8 cellular contexts compared by ENCODE assay signal in genomic region chr1:89310505-89310904, GRCh38. TPM values are rescaled to one million over a fixed set of nuclear protein-coding genes. Genes with fewer than 3 reads are reported as not detected.
DNase-seq lines count a peak whose midpoint lies in the region; ATAC-seq and TF ChIP-seq lines count a peak whose summit lies in the region.

No MANE protein-coding gene starts in this region.

- H3K9me3 ChIP-seq in adrenal gland (replicated peaks in 1 of 3) (no peaks in the 10 kb centered on the region), muscle layer of duodenum (ENCODE audit: control insufficient read depth in 1 of 2, low read length in 2 of 2) (no peaks in the 10 kb centered on the region)

- H3K4me1 ChIP-seq in adrenal gland (replicated peaks in 1 of 2), result peaks cover 9 to 24% of the 10 kb centered on the region in 2 donors
- peaks cover 16 to 18% of the 10 kb centered on the region in 2 donors for H3K4me1 ChIP-seq in muscle layer of duodenum (ENCODE audit: control insufficient read depth in 1 of 2, insufficient read depth in 2 of 2, low read length in 2 of 2)

- 31 to 39% (median 35%) methylated on average over 1 of the region's 1 CpG for WGBS in adrenal gland, 4 donors

- no peak for TF ChIP-seq CTCF in adrenal gland (IDR thresholded peaks at IDR 0.05)
- TF ChIP-seq CTCF in dorsolateral prefrontal cortex (IDR thresholded peaks at IDR 0.05 in 54 of 56, conservative IDR thresholded peaks at IDR 0.05 in 2 of 56; ENCODE audit: low read depth in 1 of 56, partially characterized antibody in 56 of 56), result no peak
- TF ChIP-seq CTCF in nephron progenitor cell (IDR thresholded peaks at IDR 0.05), result no peak

- H3K27me3 ChIP-seq in adrenal gland (no peaks in the 10 kb centered on the region), muscle layer of duodenum (ENCODE audit: low read depth, low read length) (no peaks in the 10 kb centered on the region), dorsolateral prefrontal cortex (no peaks in the 10 kb centered on the region)

- peak overlapping the region; percentile 35 to 63 (median 56) for H3K27ac ChIP-seq in adrenal gland
- H3K27ac ChIP-seq in muscle layer of duodenum (ENCODE audit: low read length), result peak overlapping the region; percentile 78
- H3K27ac ChIP-seq in dorsolateral prefrontal cortex, result peak overlapping the region in 9 of 59 donors; percentile 19 to 57 (median 35)

- H3K27ac Mint-ChIP-seq in nephron progenitor cell, result no peak overlapping the region

- H3K4me3 ChIP-seq in adrenal gland (peak overlapping the region in 1 of 4 donors; percentile 44), muscle layer of duodenum (ENCODE audit: low read depth in 1 of 2, low read length in 2 of 2) (peak overlapping the region; percentile 10 to 11), dorsolateral prefrontal cortex (peak overlapping the region in 2 of 59 donors; percentile 3 to 8)

- intact Hi-C loops in adrenal gland (cut with DNase I), result no loop called here
- intact Hi-C loops in dorsolateral prefrontal cortex (cut with DNase I), result no loop called here

- no peaks in the 10 kb centered on the region for H3K36me3 ChIP-seq in adrenal gland (replicated peaks in 1 of 2)
- no peaks in the 10 kb centered on the region for H3K36me3 ChIP-seq in muscle layer of duodenum (ENCODE audit: control insufficient read depth in 1 of 2, insufficient read depth in 2 of 2, low read length in 2 of 2)

- peak; percentile 3 for DNase-seq in A172 (ENCODE audit: low spot score)
- DNase-seq in adrenal gland, result no peak
- DNase-seq in dorsolateral prefrontal cortex, result no peak
- DNase-seq in NCI-H2227 (lab: John Stamatoyannopoulos, UW; ENCODE audit: unreplicated experiment), result no peak
- no peak for DNase-seq in nephron progenitor cell

- H3K27me3 Mint-ChIP-seq in nephron progenitor cell (ENCODE audit: low read depth, poor library complexity), result peaks cover 7% of the 10 kb centered on the region

- TF ChIP-seq POLR2A in adrenal gland (IDR thresholded peaks at IDR 0.05), result no peak

- ATAC-seq in GM18870 (IDR thresholded peaks at IDR 0.05; ENCODE audit: unreplicated experiment) (peak; percentile 81), HG03159 (IDR thresholded peaks at IDR 0.05; ENCODE audit: unreplicated experiment) (peak; percentile 76)

- H3K4me1 Mint-ChIP-seq in nephron progenitor cell, result peaks cover 16% of the 10 kb centered on the region

- peaks cover 3% of the 10 kb centered on the region for H3K9me3 Mint-ChIP-seq in nephron progenitor cell

- no peak overlapping the region for H3K4me3 Mint-ChIP-seq in nephron progenitor cell

- no peaks in the 10 kb centered on the region for H3K36me3 Mint-ChIP-seq in nephron progenitor cell (ENCODE audit: low read depth)

RNA-seq across cellular contexts. Expression of gene GBP5, which starts 37.8 kb away (rescaled TPM):
- total RNA-seq in A172 (2014; rRNA removed; shearing (Covaris generic)), result 0.07 TPM in 1 of 2 replicates, not detected in the other
- 10 to 100 TPM in 1 of 8 donors, 1 to 10 TPM in 5, under 1 TPM in 2; 0.18 to 31.0 (median 3.1) TPM for total RNA-seq in adrenal gland
- 1 to 10 TPM; 1.2 to 2.4 (median 2.4) TPM for polyA plus RNA-seq in adrenal gland
- total RNA-seq in dorsolateral prefrontal cortex, result 1 to 10 TPM in 46 of 120 experiments, under 1 TPM in 72, not detected in 2; 0.16 to 5.3 (median 0.81) TPM

RNA-seq across cellular contexts. Expression of gene GBP6, which starts 53.4 kb away (rescaled TPM):
- total RNA-seq in A172 (2014; rRNA removed; shearing (Covaris generic)), result not detected in 2 replicates
- under 1 TPM in 3 of 8 donors, not detected in 5; 0.07 to 0.54 (median 0.08) TPM for total RNA-seq in adrenal gland
- polyA plus RNA-seq in adrenal gland, result under 1 TPM in 2 of 3 donors, not detected in 1; 0.08 to 0.24 TPM
- total RNA-seq in dorsolateral prefrontal cortex, result 1 to 10 TPM in 2 of 120 experiments, under 1 TPM in 48, not detected in 70; 0.13 to 1.1 (median 0.32) TPM
